ENCODE assay signal across 26 cellular contexts in the genomic region with DNA sequence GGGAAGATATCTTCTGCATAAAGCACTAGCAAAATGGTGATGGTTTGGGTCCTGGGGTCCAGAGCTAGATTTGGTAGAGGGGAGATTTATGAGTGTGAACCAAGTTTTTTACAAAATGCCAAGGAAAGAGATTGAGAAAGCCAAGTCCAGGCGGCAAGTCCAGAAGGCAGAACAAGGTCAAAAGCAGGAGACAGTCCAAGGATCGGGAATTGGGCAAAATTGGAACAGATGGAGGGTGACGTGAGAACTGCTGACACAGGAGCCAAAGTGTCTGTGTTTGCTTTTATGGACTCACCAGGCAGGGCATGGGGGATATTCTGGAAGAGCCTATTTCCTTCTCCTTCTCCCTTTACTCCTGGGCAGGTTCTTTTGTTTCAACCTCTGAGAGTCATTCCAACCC. TPM values are rescaled to one million over a fixed set of nuclear protein-coding genes. Genes with fewer than 3 reads are reported as not detected.
DNase-seq lines count a peak whose midpoint lies in the region; ATAC-seq and TF ChIP-seq lines count a peak whose summit lies in the region.
"Had no signal": no experiment of that assay in that cellular context is flagged by ENCODE, and none has a peak within 500 bp of the region (broad histone marks: within the 10 kb centered on the region; RNA-seq: fewer than 3 reads in every experiment).

No MANE protein-coding gene starts in this region.

- H3K27me3 ChIP-seq in osteoblast (ENCODE audit: insufficient read depth, low read length): no peaks in the 10 kb centered on the region
- no peaks in the 10 kb centered on the region for H3K27me3 ChIP-seq in A673 (replicated peaks; ENCODE audit: insufficient read depth, low read depth, low read length, poor library complexity)
- H3K27me3 ChIP-seq: BLaER1, suprapubic skin had no signal

- no peak overlapping the region for H3K4me2 ChIP-seq in osteoblast (ENCODE audit: insufficient read depth, low read length)
- H3K4me2 ChIP-seq: BLaER1 had no signal

- H4K20me1 ChIP-seq in osteoblast (ENCODE audit: insufficient read depth, low read length): no peaks in the 10 kb centered on the region
- H4K20me1 ChIP-seq: BLaER1 had no signal

- no peaks in the 10 kb centered on the region for H3K36me3 ChIP-seq in osteoblast (ENCODE audit: insufficient read depth, low read length)
- H3K36me3 ChIP-seq in A673 (ENCODE audit: insufficient read depth, low read length, poor library complexity, severe bottlenecking): no peaks in the 10 kb centered on the region
- H3K36me3 ChIP-seq: suprapubic skin had no signal

- POLR2A ChIA-PET in A673 (lab: Charles Lee; ENCODE audit: low non-redundant PET): no interaction called here

- no peak overlapping the region for H2AFZ ChIP-seq in osteoblast (ENCODE audit: low read length)

- no peaks in the 10 kb centered on the region for H3K9me3 ChIP-seq in osteoblast (ENCODE audit: low read depth, low read length)
- no peaks in the 10 kb centered on the region for H3K9me3 ChIP-seq in A673 (ENCODE audit: low read depth, low read length, poor library complexity, severe bottlenecking)
- H3K9me3 ChIP-seq: mucosa of descending colon, suprapubic skin had no signal

- H3K4me3 ChIP-seq in osteoblast (ENCODE audit: insufficient read depth, low read length) (no peak overlapping the region), A673 (ENCODE audit: low read depth, low read length, poor library complexity, severe bottlenecking) (no peak overlapping the region)
- H3K4me3 ChIP-seq: BLaER1, GM12878, mucosa of descending colon, suprapubic skin had no signal

- peaks cover 11% of the 10 kb centered on the region for H3K4me1 ChIP-seq in osteoblast (ENCODE audit: insufficient read depth, low read length)
- H3K4me1 ChIP-seq in A673 (ENCODE audit: insufficient read depth, low read length, poor library complexity, severe bottlenecking): peaks cover 11% of the 10 kb centered on the region

- intact Hi-C loops in A673 (cut with micrococcal nuclease; ENCODE audit: unreplicated experiment): no loop called here

- CTCF ChIA-PET in A673 (lab: Charles Lee): no interaction called here

- DNase-seq in DMS 273 treated with DMSO at 0.1 percent for 48 hours (lab: John Stamatoyannopoulos, UW): peak; percentile 92
- peak; percentile 58 for DNase-seq in NCI-H2171 (lab: John Stamatoyannopoulos, UW)
- DNase-seq in cerebellum (ENCODE audit: low spot score): peak; percentile 77
- DNase-seq in osteoblast (ENCODE audit: insufficient read length, low spot score, missing footprints): peak; percentile 65
- DNase-seq in A673 (ENCODE audit: low spot score): no peak
- no peak for DNase-seq in superior temporal gyrus (ENCODE audit: extremely low spot score)
- DNase-seq: ACHN; activated CD4-positive, alpha-beta T cell treated with anti-CD3 and anti-CD28 coated beads, Interleukin-2, amount 10 ng/mL, durations not matched to agents 24 days and 14 days; activated CD8-positive, alpha-beta memory T cell treated with anti-CD3 and anti-CD28 coated beads for 24 hours; activated T-cell treated with anti-CD3 and anti-CD28 coated beads for 4 hours; amniotic stem cell; DMS153; H7; hypothalamus; MM.1S; mucosa of descending colon; natural killer cell; NCI-H526 treated with DMSO at 0.1 percent for 48 hours; occipital lobe; SIG-M5; stimulated activated naive CD4-positive, alpha-beta T cell; T1000 had no signal

- TF ChIP-seq CTCF in osteoblast (IDR thresholded peaks at IDR 0.05; ENCODE audit: extremely low read depth, low read depth, low read length) (no peak), A673 (conservative IDR thresholded peaks at IDR 0.05; ENCODE audit: low read depth, low read length) (no peak)

- no peak for ATAC-seq in HG03196 (IDR thresholded peaks at IDR 0.05; ENCODE audit: unreplicated experiment)
- ATAC-seq: GM12878, natural killer cell had no signal

- H3K27ac ChIP-seq in osteoblast (ENCODE audit: low read depth, low read length) (no peak overlapping the region), A673 (ENCODE audit: low read depth, low read length, poor library complexity, severe bottlenecking) (no peak overlapping the region)
- H3K27ac ChIP-seq: BLaER1, suprapubic skin had no signal

- BruUV-seq in A673 (replicated peaks; lab: Mats Ljungman, UMichigan): no TSS peak

- H3K79me2 ChIP-seq in osteoblast (ENCODE audit: insufficient read depth, low read length): peaks cover 11% of the 10 kb centered on the region

RNA-seq across cellular contexts. Expression of gene NHLRC1, which starts 4.1 kb away (rescaled TPM):
- total RNA-seq in cerebellum (2.8 TPM), osteoblast (2.4 and 2.9 TPM in 2 replicates), A673 (2021) (3.8 and 4.3 TPM in 2 replicates)

RNA-seq across cellular contexts. Expression of gene TPMT, which starts 36.5 kb away (rescaled TPM):
- total RNA-seq in cerebellum (6.0 TPM), osteoblast (11.9 and 13.0 TPM in 2 replicates), A673 (2021) (8.3 and 9.8 TPM in 2 replicates)

RNA-seq across cellular contexts. Expression of gene KDM1B, which starts 36.9 kb away (rescaled TPM):
- total RNA-seq in cerebellum (35.3 TPM), osteoblast (17.7 and 18.6 TPM in 2 replicates), A673 (2021) (15.8 and 17.6 TPM in 2 replicates)

Comparison
In these comparisons a context has a peak if more than half of its experiments do, and no peak if none do; other contexts are left out.
1. DNase-seq: peak in DMS 273 treated with DMSO at 0.1 percent for 48 hours (single experiment), NCI-H2171 (single experiment), cerebellum (single experiment) and osteoblast (single experiment); none in A673 (single experiment) and superior temporal gyrus (single experiment).